ENCODE assay signal across 16 cellular contexts in the genomic region with DNA sequence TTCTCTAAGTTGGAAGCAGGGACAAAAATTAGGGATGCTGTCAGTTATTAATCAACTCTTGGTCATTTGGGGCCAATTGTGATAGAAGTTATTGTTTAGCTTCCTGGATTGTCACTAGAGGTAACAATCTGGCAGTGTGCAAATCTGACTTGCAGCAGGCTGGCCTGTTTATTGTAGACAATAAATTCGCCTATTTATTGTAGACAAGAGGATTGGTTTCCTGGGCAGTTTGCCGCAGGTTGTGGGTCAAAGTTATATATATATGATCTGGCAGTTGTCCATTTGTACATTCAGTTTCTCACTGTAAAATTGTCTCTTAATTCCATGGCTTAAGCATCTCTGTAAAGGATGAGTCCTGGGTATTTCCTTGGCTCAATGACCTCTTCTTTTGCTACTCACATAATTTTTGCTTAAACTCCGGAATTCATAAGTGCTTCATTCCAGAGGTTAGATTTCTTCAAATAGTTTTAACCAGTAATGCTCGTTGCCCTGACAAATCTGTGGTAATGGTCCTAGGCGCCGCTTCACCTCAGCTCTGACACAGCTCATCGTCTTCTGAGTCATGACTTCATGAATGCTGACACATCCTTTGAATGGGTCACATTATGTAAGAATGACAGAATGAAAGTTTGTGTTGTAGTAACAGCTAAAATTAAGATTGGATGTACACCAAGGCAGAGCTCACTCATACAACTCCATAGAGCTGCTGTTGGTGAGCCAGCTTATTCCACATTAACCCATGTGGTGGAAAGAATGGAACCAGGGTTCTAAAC. TPM values are rescaled to one million over a fixed set of nuclear protein-coding genes. Genes with fewer than 3 reads are reported as not detected.
DNase-seq lines count a peak whose midpoint lies in the region; ATAC-seq, FAIRE-seq and TF ChIP-seq lines count a peak whose summit lies in the region.
"Had no signal": no experiment of that assay in that cellular context is flagged by ENCODE, and none has a peak within 500 bp of the region (broad histone marks: within the 10 kb centered on the region; RNA-seq: fewer than 3 reads in every experiment).

No MANE protein-coding gene starts in this region.

- no peak for ATAC-seq in GM19324 (IDR thresholded peaks at IDR 0.05; ENCODE audit: low FRiP score, unreplicated experiment)

- no peak overlapping the region for H3K9ac ChIP-seq in astrocyte (ENCODE audit: low read length)
- H3K9ac ChIP-seq: BLaER1 had no signal

- H3K27me3 ChIP-seq in astrocyte (ENCODE audit: insufficient read depth, low read length) = no peaks in the 10 kb centered on the region
- no peaks in the 10 kb centered on the region for H3K27me3 ChIP-seq in kidney epithelial cell (ENCODE audit: control insufficient read depth, insufficient read depth, low read length)
- H3K27me3 ChIP-seq: BLaER1 had no signal

- no peak overlapping the region for H3K4me3 Mint-ChIP-seq in astrocyte (ENCODE audit: unreplicated experiment)
- H3K4me3 Mint-ChIP-seq: activated naive CD8-positive, alpha-beta T cell treated with anti-CD3 and anti-CD28 coated beads for 36 hours; mesothelial cell of epicardium had no signal

- no peak overlapping the region for H2AFZ ChIP-seq in astrocyte (ENCODE audit: low read depth, low read length)

- H3K4me3 ChIP-seq in AG04449 (ENCODE audit: low read depth, low read length) = no peak overlapping the region
- no peak overlapping the region for H3K4me3 ChIP-seq in astrocyte (ENCODE audit: insufficient read depth, low read depth, low read length)
- no peak overlapping the region for H3K4me3 ChIP-seq in kidney epithelial cell (ENCODE audit: low read depth, low read length)
- H3K4me3 ChIP-seq: BLaER1, tibial artery had no signal

- no peaks in the 10 kb centered on the region for H4K20me1 ChIP-seq in astrocyte (ENCODE audit: insufficient read depth, low read length)
- H4K20me1 ChIP-seq: BLaER1 had no signal

- H3K4me1 Mint-ChIP-seq in astrocyte (ENCODE audit: low read depth, unreplicated experiment) = peaks cover 10% of the 10 kb centered on the region
- H3K4me1 Mint-ChIP-seq: activated naive CD8-positive, alpha-beta T cell treated with anti-CD3 and anti-CD28 coated beads for 36 hours had no signal

- H3K9me3 ChIP-seq in astrocyte (ENCODE audit: insufficient read depth, low read depth, low read length) = no peaks in the 10 kb centered on the region
- H3K9me3 ChIP-seq: BLaER1, tibial artery had no signal

- CTCF ChIA-PET in AG04449 (lab: Yijun Ruan, JAX) = interaction anchor here (0.8 to 1.5 kb wide), 4 partner anchors 14 to 89 kb away, joined by 3 to 4 read pairs (median 3); no protein-coding TSS in a partner anchor

- DNase-seq in AG04449 (ENCODE audit: low read depth, low spot score) = peak; percentile 85
- DNase-seq in HS-5 (ENCODE audit: low read depth) = peak; percentile 96
- DNase-seq in astrocyte (ENCODE audit: low read depth) = peak; percentile 96
- DNase-seq in kidney epithelial cell (ENCODE audit: low read depth) = peak; percentile 66
- no peak for DNase-seq in activated CD8-positive, alpha-beta memory T cell treated with anti-CD3 and anti-CD28 coated beads, Interleukin-2, amount 50 U/mL, for 48 hours
- no peak for DNase-seq in activated CD4-positive, alpha-beta T cell treated with anti-CD3 and anti-CD28 coated beads, Interleukin-2, amount 50 U/mL, for 1 hour
- DNase-seq in NOMO-1 treated with dmso at 0.1 percent for 144 hours (lab: John Stamatoyannopoulos, UW; ENCODE audit: unreplicated experiment) = no peak
- DNase-seq: activated naive CD8-positive, alpha-beta T cell treated with anti-CD3 and anti-CD28 coated beads for 36 hours; NCI-H2029; OCI-M1; T-helper 9 cell; tibial artery had no signal

- no peaks in the 10 kb centered on the region for H3K36me3 Mint-ChIP-seq in astrocyte (ENCODE audit: low read depth, unreplicated experiment)
- H3K36me3 Mint-ChIP-seq: activated naive CD8-positive, alpha-beta T cell treated with anti-CD3 and anti-CD28 coated beads for 36 hours; mesothelial cell of epicardium had no signal

- H3K4me2 ChIP-seq in astrocyte (ENCODE audit: low read length) = peak overlapping the region; percentile 2
- H3K4me2 ChIP-seq: BLaER1 had no signal

- H3K27ac ChIP-seq in astrocyte (ENCODE audit: low read depth, low read length) = peak overlapping the region; percentile 11
- H3K27ac ChIP-seq: BLaER1, tibial artery had no signal

- H3K79me2 ChIP-seq in astrocyte (ENCODE audit: insufficient read depth, low read length) = no peaks in the 10 kb centered on the region

- TF ChIP-seq CTCF in AG04449 (IDR thresholded peaks at IDR 0.05; ENCODE audit: insufficient read depth, low read length, missing control alignments) = no peak
- TF ChIP-seq CTCF in astrocyte (IDR thresholded peaks at IDR 0.05; ENCODE audit: insufficient read depth, low read depth, low read length) = no peak
- TF ChIP-seq CTCF in kidney epithelial cell (IDR thresholded peaks at IDR 0.05; ENCODE audit: insufficient read depth, low read length, poor library complexity, severe bottlenecking) = no peak

- H3K4me1 ChIP-seq in astrocyte (ENCODE audit: insufficient read depth, low read length) = no peaks in the 10 kb centered on the region
- H3K4me1 ChIP-seq: BLaER1, tibial artery had no signal

- peak; percentile 67 for FAIRE-seq in astrocyte (lab: Jason Lieb, UNC)

- no peaks in the 10 kb centered on the region for H3K27me3 Mint-ChIP-seq in astrocyte (ENCODE audit: low read depth, unreplicated experiment)

- H3K27ac Mint-ChIP-seq in astrocyte (ENCODE audit: unreplicated experiment) = peak overlapping the region; percentile 30
- H3K27ac Mint-ChIP-seq: activated naive CD8-positive, alpha-beta T cell treated with anti-CD3 and anti-CD28 coated beads for 36 hours; mesothelial cell of epicardium had no signal

- H3K36me3 ChIP-seq in astrocyte (ENCODE audit: insufficient read depth, low read length) (no peaks in the 10 kb centered on the region), kidney epithelial cell (ENCODE audit: control insufficient read depth, insufficient read depth, low read length) (no peaks in the 10 kb centered on the region)
- H3K36me3 ChIP-seq: BLaER1, tibial artery had no signal

- POLR2A ChIA-PET in AG04449 (lab: Yijun Ruan, JAX) = no interaction called here

- H3K9me3 Mint-ChIP-seq in astrocyte (ENCODE audit: unreplicated experiment) = peaks cover 2% of the 10 kb centered on the region
- H3K9me3 Mint-ChIP-seq: activated naive CD8-positive, alpha-beta T cell treated with anti-CD3 and anti-CD28 coated beads for 36 hours had no signal

RNA-seq across cellular contexts. Expression of gene MMP3, which starts 7.8 kb away (rescaled TPM):
- total RNA-seq in astrocyte = not detected in 2 replicates
- not detected in 2 replicates for total RNA-seq in kidney epithelial cell
- total RNA-seq: activated naive CD8-positive, alpha-beta T cell treated with anti-CD3 and anti-CD28 coated beads for 36 hours; mesothelial cell of epicardium; pulmonary artery endothelial cell had no signal

RNA-seq across cellular contexts. Expression of gene MMP12, which starts 23.6 kb away (rescaled TPM):
- total RNA-seq in astrocyte = not detected in 2 replicates
- total RNA-seq in kidney epithelial cell = 0.07 TPM in 1 of 2 replicates, not detected in the other
- total RNA-seq: activated naive CD8-positive, alpha-beta T cell treated with anti-CD3 and anti-CD28 coated beads for 36 hours; mesothelial cell of epicardium; pulmonary artery endothelial cell had no signal

RNA-seq across cellular contexts. Expression of gene MMP1, which starts 53.2 kb away (rescaled TPM):
- 0.38 and 0.64 TPM in 2 replicates for total RNA-seq in astrocyte
- total RNA-seq in kidney epithelial cell = 3.7 and 6.0 TPM in 2 replicates
- total RNA-seq: activated naive CD8-positive, alpha-beta T cell treated with anti-CD3 and anti-CD28 coated beads for 36 hours had no signal

Comparison
In these comparisons a context has a peak if more than half of its experiments do, and no peak if none do; other contexts are left out.
1. DNase-seq: peak in AG04449 (single experiment), HS-5 (single experiment), astrocyte (single experiment) and kidney epithelial cell (single experiment); none in activated CD8-positive, alpha-beta memory T cell treated with anti-CD3 and anti-CD28 coated beads, Interleukin-2, amount 50 U/mL, for 48 hours (single experiment), activated CD4-positive, alpha-beta T cell treated with anti-CD3 and anti-CD28 coated beads, Interleukin-2, amount 50 U/mL, for 1 hour (single experiment) and NOMO-1 treated with dmso at 0.1 percent for 144 hours (single experiment).